In the genomic region with DNA sequence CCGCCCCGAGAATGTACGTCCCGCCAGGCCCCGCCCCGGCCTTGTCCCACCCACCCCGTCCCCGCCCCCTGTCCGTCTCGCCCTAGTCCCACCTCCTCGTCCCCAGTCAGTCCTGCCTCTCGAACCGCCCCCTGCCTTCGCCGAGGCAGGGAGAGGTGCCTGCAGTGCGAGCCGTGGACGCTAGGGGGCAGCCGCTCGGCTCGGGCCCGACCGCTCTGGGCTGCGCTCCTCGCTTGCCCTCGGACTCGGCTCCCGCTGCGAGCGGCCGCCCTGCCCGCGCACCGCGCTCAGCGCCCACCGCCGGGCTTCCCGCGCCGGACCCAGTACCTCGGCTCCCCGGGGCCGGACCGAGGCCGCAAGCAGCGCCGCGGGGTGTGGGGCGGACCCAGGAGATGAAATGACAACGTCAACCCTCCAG, we compare ENCODE assay signal across 8 cellular contexts. TPM values are rescaled to one million over a fixed set of nuclear protein-coding genes. Genes with fewer than 3 reads are reported as not detected.
DNase-seq lines count a peak whose midpoint lies in the region; ATAC-seq and TF ChIP-seq lines count a peak whose summit lies in the region.

Gene VPS4A, plus strand, starts transcription at position 236 of the 418 bp plus-strand sequence. Its CDS starts 162 bp downstream, at position 398.

- TF ChIP-seq POLR2A in breast epithelium (IDR thresholded peaks at IDR 0.05): no peak

- peak within 1 kb of the TSS; percentile 75 for H3K27ac ChIP-seq in AG04450 (ENCODE audit: low read depth, low read length)
- H3K27ac ChIP-seq in VCaP: peak within 1 kb of the TSS; percentile 81
- peak within 1 kb of the TSS; percentile 87 to 90 for H3K27ac ChIP-seq in breast epithelium
- H3K27ac ChIP-seq in smooth muscle cell (ENCODE audit: low read depth): peak within 1 kb of the TSS; percentile 57

- no peak within 1 kb of the TSS for H2AFZ ChIP-seq in smooth muscle cell (ENCODE audit: low read depth)

- WGBS in smooth muscle cell (ENCODE audit: low lambda C conversion rate): 1% methylated on average over 20 of the region's 51 CpGs

- peaks cover 7% of the 10 kb centered on the region for H3F3A ChIP-seq in smooth muscle cell (ENCODE audit: low read depth)

- H3K9me3 ChIP-seq in AG04450 (ENCODE audit: control insufficient read depth, insufficient read depth, low read length) (no peaks in the 10 kb centered on the region; the same call in 1 of the 2 replicates), breast epithelium (no peaks in the 10 kb centered on the region), smooth muscle cell (replicated peaks; ENCODE audit: low read depth) (no peaks in the 10 kb centered on the region)

- H3K4me3 ChIP-seq in AG04450 (ENCODE audit: low read depth, low read length): peak within 1 kb of the TSS; percentile 86
- peak within 1 kb of the TSS; percentile 94 to 97 (median 94) for H3K4me3 ChIP-seq in breast epithelium
- H3K4me3 ChIP-seq in smooth muscle cell: peak within 1 kb of the TSS; percentile 99

- DNase-seq in AG04450 (ENCODE audit: low read depth, low spot score) (peak; percentile 92), NCI-H2196 (lab: John Stamatoyannopoulos, UW; ENCODE audit: unreplicated experiment) (peak; percentile 86), breast epithelium (ENCODE audit: low spot score in 2 of 2) (peak; percentile 94 to 95), iPS-NIHi11 (ENCODE audit: low spot score) (peak; percentile 98), smooth muscle cell (lab: John Stamatoyannopoulos, UW; ENCODE audit: unreplicated experiment) (peak; percentile 93)

- H3K79me2 ChIP-seq in smooth muscle cell (ENCODE audit: low read depth): peaks cover 43% of the 10 kb centered on the region

- intact Hi-C loops in breast epithelium (cut with DNase I; ENCODE audit: low total_unique reads): loop anchor here (10.0 kb wide), 1 partner anchor 156 kb away; no protein-coding TSS in a partner anchor

- H3K36me3 ChIP-seq in breast epithelium (peaks cover under 1% of the 10 kb centered on the region), smooth muscle cell (ENCODE audit: low read depth) (no peaks in the 10 kb centered on the region)

- ATAC-seq in GM18870 (IDR thresholded peaks at IDR 0.05; ENCODE audit: unreplicated experiment) (peak; percentile 67), HG03135 (IDR thresholded peaks at IDR 0.05; ENCODE audit: unreplicated experiment) (peak; percentile 92)

- POLR2A ChIA-PET in AG04450 (lab: Yijun Ruan, JAX): no interaction called here

- TF ChIP-seq CTCF in AG04450 (IDR thresholded peaks at IDR 0.05; ENCODE audit: low read depth, low read length) (peak; percentile 75), VCaP (conservative IDR thresholded peaks at IDR 0.05) (peak; percentile 86), breast epithelium (IDR thresholded peaks at IDR 0.05) (peak; percentile 42 to 92 (median 54)), smooth muscle cell (IDR thresholded peaks at IDR 0.05; ENCODE audit: borderline replicate concordance, insufficient read depth, poor library complexity, severe bottlenecking) (peak; percentile 91)

- no peaks in the 10 kb centered on the region for H3K27me3 ChIP-seq in AG04450 (ENCODE audit: control insufficient read depth, insufficient read depth, low read length)
- H3K27me3 ChIP-seq in breast epithelium: no peaks in the 10 kb centered on the region
- H3K27me3 ChIP-seq in smooth muscle cell (ENCODE audit: low read depth): no peaks in the 10 kb centered on the region

- H4K20me1 ChIP-seq in smooth muscle cell (ENCODE audit: low read depth): peaks cover 40% of the 10 kb centered on the region

- peak within 1 kb of the TSS; percentile 94 for H3K4me2 ChIP-seq in smooth muscle cell

- H3K9ac ChIP-seq in smooth muscle cell (ENCODE audit: low read depth): peak within 1 kb of the TSS; percentile 88

- H3K4me1 ChIP-seq in breast epithelium: no peaks in the 10 kb centered on the region
- H3K4me1 ChIP-seq in smooth muscle cell (ENCODE audit: low read depth): peaks cover 8% of the 10 kb centered on the region

- CTCF ChIA-PET in AG04450 (lab: Charles Lee): interaction anchor here (0.7 to 1.5 kb wide), 9 partner anchors 15 to 161 kb away, joined by 3 to 7 read pairs (median 4); no protein-coding TSS in a partner anchor

RNA-seq across cellular contexts. Expression of gene VPS4A, which starts in this region (rescaled TPM):
- 12.8 and 16.6 TPM in 2 replicates for polyA plus RNA-seq in AG04450 (2011; rRNA removed)
- 21.7 and 29.9 TPM in 2 replicates for polyA minus RNA-seq in AG04450 (2011; rRNA and poly(A)+ RNA removed)
- 10 to 100 TPM; 31.3 to 43.8 (median 32.4) TPM for total RNA-seq in breast epithelium
- total RNA-seq in smooth muscle cell: 18.7 and 21.5 TPM in 2 replicates
- polyA plus RNA-seq in smooth muscle cell: 39.9 and 48.1 TPM in 2 replicates

Comparison
In these comparisons a context has a peak if more than half of its experiments do, and no peak if none do; other contexts are left out.
1. Peak in every context shown above with its lines: DNase-seq, ATAC-seq, H3K4me3 ChIP-seq and H3K27ac ChIP-seq.